ENCODE assay signal across 11 cellular contexts in the genomic region with DNA sequence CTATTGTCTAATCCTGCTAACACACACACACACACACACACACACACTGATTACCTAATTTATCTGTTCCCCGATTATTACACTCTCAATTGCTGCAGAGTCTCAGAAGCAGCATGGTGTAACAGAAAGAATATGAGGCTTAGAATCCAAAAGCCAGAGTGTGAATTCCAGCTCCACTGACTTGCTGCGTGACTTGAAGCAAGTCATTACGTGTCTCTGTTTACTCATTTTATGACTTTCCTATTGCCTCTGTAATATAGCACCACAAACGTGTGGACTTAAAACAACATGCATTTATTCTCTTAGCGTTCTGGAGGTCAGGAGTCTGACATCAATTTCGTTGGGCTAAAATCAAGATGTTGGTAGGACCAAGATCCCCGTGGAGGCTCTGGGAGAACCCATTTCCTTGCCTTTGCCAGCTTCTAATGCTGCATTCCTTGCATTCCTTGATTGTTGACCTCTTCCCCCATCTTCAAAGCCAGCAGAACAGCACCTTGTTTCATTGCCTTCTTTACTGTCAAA. TPM values are rescaled to one million over a fixed set of nuclear protein-coding genes. Genes with fewer than 3 reads are reported as not detected.
DNase-seq lines count a peak whose midpoint lies in the region; ATAC-seq and TF ChIP-seq lines count a peak whose summit lies in the region.
"Had no signal": no experiment of that assay in that cellular context is flagged by ENCODE, and none has a peak within 500 bp of the region (broad histone marks: within the 10 kb centered on the region; RNA-seq: fewer than 3 reads in every experiment).

No MANE protein-coding gene starts in this region.

- peaks cover 0 to 3% (median 0%) of the 10 kb centered on the region in 3 donors for H3K36me3 Mint-ChIP-seq in immature natural killer cell

- POLR2A ChIA-PET in A673 (lab: Charles Lee; ENCODE audit: low non-redundant PET): no interaction called here

- ATAC-seq in mucosa of descending colon: peak; percentile 74
- ATAC-seq: right cardiac atrium had no signal

- H3K36me3 ChIP-seq in HUES6 (ENCODE audit: control insufficient read depth, insufficient read depth, low read length): no peaks in the 10 kb centered on the region
- H3K36me3 ChIP-seq in brain microvascular endothelial cell (replicated peaks): no peaks in the 10 kb centered on the region
- H3K36me3 ChIP-seq in mucosa of descending colon (ENCODE audit: low read depth): no peaks in the 10 kb centered on the region
- no peaks in the 10 kb centered on the region for H3K36me3 ChIP-seq in uterus
- H3K36me3 ChIP-seq in A673 (ENCODE audit: insufficient read depth, low read length, poor library complexity, severe bottlenecking): no peaks in the 10 kb centered on the region
- H3K36me3 ChIP-seq: cardiac muscle cell had no signal

- BruUV-seq in A673 (replicated peaks; lab: Mats Ljungman, UMichigan): no TSS peak

- no peak overlapping the region for H3K4me3 Mint-ChIP-seq in immature natural killer cell

- H3K4me1 ChIP-seq in HUES6 (ENCODE audit: control insufficient read depth, insufficient read depth, low read length): peaks cover 33% of the 10 kb centered on the region
- H3K4me1 ChIP-seq in mucosa of descending colon (ENCODE audit: low read depth): peaks cover 34% of the 10 kb centered on the region
- peaks cover 5 to 8% of the 10 kb centered on the region in 2 donors for H3K4me1 ChIP-seq in uterus
- H3K4me1 ChIP-seq in A673 (ENCODE audit: insufficient read depth, low read length, poor library complexity, severe bottlenecking): peaks cover 34% of the 10 kb centered on the region

- H3K9me3 ChIP-seq in HUES6 (ENCODE audit: control insufficient read depth, insufficient read depth, low read depth, low read length) (no peaks in the 10 kb centered on the region), mucosa of descending colon (no peaks in the 10 kb centered on the region), uterus (no peaks in the 10 kb centered on the region), A673 (ENCODE audit: low read depth, low read length, poor library complexity, severe bottlenecking) (no peaks in the 10 kb centered on the region)

- intact Hi-C loops in mucosa of descending colon (cut with DNase I, micrococcal nuclease) (no loop called here), uterus (cut with DNase I; ENCODE audit: low total_unique reads) (no loop called here), A673 (cut with micrococcal nuclease; ENCODE audit: unreplicated experiment) (no loop called here)

- no peak for TF ChIP-seq POLR2A in uterus (IDR thresholded peaks at IDR 0.05)

- in situ Hi-C loops in brain microvascular endothelial cell (cut with HindIII; ENCODE audit: low pct_ligation_motif_present, low sequenced_read_pairs): no loop called here

- H3K4me3 ChIP-seq in HUES6 (ENCODE audit: low read depth, low read length) (peak overlapping the region; percentile 3; the same call in 1 of the 2 replicates), brain microvascular endothelial cell (ENCODE audit: low read depth, low read length) (no peak overlapping the region), mucosa of descending colon (no peak overlapping the region), uterus (no peak overlapping the region), A673 (ENCODE audit: low read depth, low read length, poor library complexity, severe bottlenecking) (no peak overlapping the region)
- H3K4me3 ChIP-seq: cardiac muscle cell had no signal

- H3K27me3 ChIP-seq in HUES6 (ENCODE audit: control insufficient read depth, insufficient read depth, low read length) (no peaks in the 10 kb centered on the region), brain microvascular endothelial cell (replicated peaks) (no peaks in the 10 kb centered on the region), uterus (no peaks in the 10 kb centered on the region), A673 (replicated peaks; ENCODE audit: insufficient read depth, low read depth, low read length, poor library complexity) (no peaks in the 10 kb centered on the region)
- H3K27me3 ChIP-seq: cardiac muscle cell had no signal

- peaks cover 3 to 10% (median 7%) of the 10 kb centered on the region in 3 donors for H3K27me3 Mint-ChIP-seq in immature natural killer cell (ENCODE audit: low read depth in 3 of 3)

- peak; percentile 20 for DNase-seq in DMS153 treated with DMSO at 0.1 percent for 48 hours (lab: John Stamatoyannopoulos, UW; ENCODE audit: unreplicated experiment)
- peak; percentile 23 for DNase-seq in brain microvascular endothelial cell
- no peak for DNase-seq in mucosa of descending colon
- no peak for DNase-seq in immature natural killer cell
- no peak for DNase-seq in GM19240 (ENCODE audit: insufficient read length, low spot score)
- no peak for DNase-seq in uterus
- no peak for DNase-seq in A673 (ENCODE audit: low spot score)
- DNase-seq: right cardiac atrium; stimulated activated naive CD4-positive, alpha-beta T cell had no signal

- TF ChIP-seq CTCF in brain microvascular endothelial cell (IDR thresholded peaks at IDR 0.05; ENCODE audit: low read depth, low read length, missing control alignments): no peak
- no peak for TF ChIP-seq CTCF in mucosa of descending colon (IDR thresholded peaks at IDR 0.05)
- TF ChIP-seq CTCF in uterus (IDR thresholded peaks at IDR 0.05): no peak
- TF ChIP-seq CTCF in A673 (conservative IDR thresholded peaks at IDR 0.05; ENCODE audit: low read depth, low read length): no peak

- peak overlapping the region in 3 of 6 donors; percentile 4 to 51 (median 37) for H3K27ac Mint-ChIP-seq in immature natural killer cell

- no peaks in the 10 kb centered on the region for H3K9me3 Mint-ChIP-seq in immature natural killer cell

- H3K9ac ChIP-seq in HUES6 (ENCODE audit: low read length): no peak overlapping the region

- H3K27ac ChIP-seq in HUES6 (ENCODE audit: low read depth, low read length) (0 out of 2 replicates have a peak overlapping the region, but pooled peaks have one; percentile 49), brain microvascular endothelial cell (peak overlapping the region; percentile 7), uterus (no peak overlapping the region), A673 (ENCODE audit: low read depth, low read length, poor library complexity, severe bottlenecking) (no peak overlapping the region)
- H3K27ac ChIP-seq: cardiac muscle cell had no signal

- peaks cover 34 to 40% of the 10 kb centered on the region in 2 donors for H3K4me1 Mint-ChIP-seq in immature natural killer cell

- CTCF ChIA-PET in A673 (lab: Charles Lee): no interaction called here

RNA-seq across cellular contexts. Expression of a gene that starts 55.9 kb away (rescaled TPM):
- total RNA-seq in mucosa of descending colon (100 to 1,000 TPM; 223 to 297 (median 282) TPM), uterus (100 to 1,000 TPM; 119 to 324 (median 148) TPM), A673 (2021) (254 and 255 TPM in 2 replicates)
- 100 to 1,000 TPM; 280 to 387 (median 352) TPM for polyA plus RNA-seq in immature natural killer cell

Comparison
In these comparisons a context has a peak if more than half of its experiments do, and no peak if none do; other contexts are left out.
1. DNase-seq: peak in DMS153 treated with DMSO at 0.1 percent for 48 hours (single experiment) and brain microvascular endothelial cell (single experiment); none in mucosa of descending colon (0 of 3), immature natural killer cell (0 of 3), GM19240 (single experiment), uterus (0 of 2) and A673 (single experiment).
2. H3K27ac ChIP-seq: peak in HUES6 (single experiment) and brain microvascular endothelial cell (single experiment); none in uterus (0 of 2) and A673 (single experiment).